Comparison of ENCODE assay signal across 15 cellular contexts in the genomic region with DNA sequence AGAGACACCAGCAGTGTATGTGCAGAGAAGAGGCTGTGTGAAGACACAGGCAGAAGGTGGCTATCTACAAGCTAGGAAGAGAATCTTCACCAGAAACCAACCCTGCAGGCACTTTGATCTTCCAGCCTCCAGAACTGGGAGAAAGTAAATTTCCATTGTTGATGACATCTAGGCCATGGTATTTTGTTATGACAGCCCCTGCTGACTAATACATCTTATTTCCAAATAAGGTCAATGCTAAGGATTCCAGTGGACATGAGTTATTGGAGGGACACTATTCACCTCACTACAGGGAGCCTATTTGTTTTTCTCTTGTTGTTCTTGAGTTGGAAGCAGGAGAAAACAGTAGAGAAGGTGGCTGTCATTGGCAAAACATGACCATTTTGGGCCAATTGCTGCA.
DNase-seq lines count a peak whose midpoint lies in the region; ATAC-seq and TF ChIP-seq lines count a peak whose summit lies in the region.
"Had no signal": no experiment of that assay in that cellular context is flagged by ENCODE, and none has a peak within 500 bp of the region (broad histone marks: within the 10 kb centered on the region; RNA-seq: fewer than 3 reads in every experiment).

No MANE protein-coding gene starts in this region.

- ATAC-seq in HG02840 (IDR thresholded peaks at IDR 0.05; ENCODE audit: low FRiP score, unreplicated experiment): no peak
- ATAC-seq: stimulated activated naive CD8-positive, alpha-beta T cell treated with anti-CD3 and anti-CD28 coated beads, Interleukin-15, amount 100 ng/mL, for 72 hours had no signal

- H3K79me2 ChIP-seq in osteoblast (ENCODE audit: insufficient read depth, low read length): no peaks in the 10 kb centered on the region

- H3K9me3 ChIP-seq in osteoblast (ENCODE audit: low read depth, low read length): peaks cover 4% of the 10 kb centered on the region

- no peak overlapping the region for H3K27ac ChIP-seq in RWPE1
- H3K27ac ChIP-seq in osteoblast (ENCODE audit: low read depth, low read length): peak overlapping the region; percentile 43
- H3K27ac ChIP-seq: C4-2B, SK-N-MC, VCaP had no signal

- peaks cover 30% of the 10 kb centered on the region for H3K4me1 ChIP-seq in osteoblast (ENCODE audit: insufficient read depth, low read length)

- H3K36me3 ChIP-seq in osteoblast (ENCODE audit: insufficient read depth, low read length): no peaks in the 10 kb centered on the region

- CTCF ChIA-PET in RWPE1 (lab: Yijun Ruan, JAX): no interaction called here

- TF ChIP-seq CTCF in RWPE1 (conservative IDR thresholded peaks at IDR 0.05; ENCODE audit: low read depth) (no peak), epithelial cell of esophagus (IDR thresholded peaks at IDR 0.05; ENCODE audit: insufficient read depth, low read depth, low read length, missing control alignments) (no peak), osteoblast (IDR thresholded peaks at IDR 0.05; ENCODE audit: extremely low read depth, low read depth, low read length) (no peak)

- H3K4me3 ChIP-seq in epithelial cell of esophagus (ENCODE audit: low read length) (no peak overlapping the region), osteoblast (ENCODE audit: insufficient read depth, low read length) (no peak overlapping the region)
- H3K4me3 ChIP-seq: SK-N-MC had no signal

- POLR2A ChIA-PET in RWPE1 (lab: Yijun Ruan, JAX; ENCODE audit: low non-redundant PET): no interaction called here

- no peaks in the 10 kb centered on the region for H4K20me1 ChIP-seq in osteoblast (ENCODE audit: insufficient read depth, low read length)

- H3K27me3 ChIP-seq in osteoblast (ENCODE audit: insufficient read depth, low read length): no peaks in the 10 kb centered on the region

- H2AFZ ChIP-seq in osteoblast (ENCODE audit: low read length): no peak overlapping the region

- DNase-seq in HCEC 1CT: peak; percentile 86
- DNase-seq in RWPE1 (ENCODE audit: low spot score): peak; percentile 16
- DNase-seq in epithelial cell of esophagus (ENCODE audit: low read depth): peak; percentile 71
- DNase-seq in osteoblast (ENCODE audit: insufficient read length, low spot score, missing footprints): peak; percentile 82
- DNase-seq in mesenteric fat pad (ENCODE audit: low spot score): no peak
- no peak for DNase-seq in effector CD8-positive, alpha-beta T cell (lab: John Stamatoyannopoulos, UW)
- DNase-seq in cortex of kidney (lab: John Stamatoyannopoulos, UW): no peak
- DNase-seq: NCI-H146; NCI-H226; posterior cingulate gyrus; stimulated activated naive CD8-positive, alpha-beta T cell treated with anti-CD3 and anti-CD28 coated beads, Interleukin-15, amount 100 ng/mL, for 72 hours had no signal

- no peak overlapping the region for H3K4me2 ChIP-seq in osteoblast (ENCODE audit: insufficient read depth, low read length)

Comparison
In these comparisons a context has a peak if more than half of its experiments do, and no peak if none do; other contexts are left out.
1. DNase-seq: peak in HCEC 1CT (single experiment), RWPE1 (single experiment), epithelial cell of esophagus (single experiment) and osteoblast (single experiment); none in mesenteric fat pad (single experiment), effector CD8-positive, alpha-beta T cell (single experiment) and cortex of kidney (single experiment).